Comparison of ENCODE assay signal across 8 cellular contexts in genomic region chr9:128275198-128276007, GRCh38. TPM values are rescaled to one million over a fixed set of nuclear protein-coding genes. Genes with fewer than 3 reads are reported as not detected.
DNase-seq lines count a peak whose midpoint lies in the region; ATAC-seq, FAIRE-seq and TF ChIP-seq lines count a peak whose summit lies in the region.

A gene with protein sequence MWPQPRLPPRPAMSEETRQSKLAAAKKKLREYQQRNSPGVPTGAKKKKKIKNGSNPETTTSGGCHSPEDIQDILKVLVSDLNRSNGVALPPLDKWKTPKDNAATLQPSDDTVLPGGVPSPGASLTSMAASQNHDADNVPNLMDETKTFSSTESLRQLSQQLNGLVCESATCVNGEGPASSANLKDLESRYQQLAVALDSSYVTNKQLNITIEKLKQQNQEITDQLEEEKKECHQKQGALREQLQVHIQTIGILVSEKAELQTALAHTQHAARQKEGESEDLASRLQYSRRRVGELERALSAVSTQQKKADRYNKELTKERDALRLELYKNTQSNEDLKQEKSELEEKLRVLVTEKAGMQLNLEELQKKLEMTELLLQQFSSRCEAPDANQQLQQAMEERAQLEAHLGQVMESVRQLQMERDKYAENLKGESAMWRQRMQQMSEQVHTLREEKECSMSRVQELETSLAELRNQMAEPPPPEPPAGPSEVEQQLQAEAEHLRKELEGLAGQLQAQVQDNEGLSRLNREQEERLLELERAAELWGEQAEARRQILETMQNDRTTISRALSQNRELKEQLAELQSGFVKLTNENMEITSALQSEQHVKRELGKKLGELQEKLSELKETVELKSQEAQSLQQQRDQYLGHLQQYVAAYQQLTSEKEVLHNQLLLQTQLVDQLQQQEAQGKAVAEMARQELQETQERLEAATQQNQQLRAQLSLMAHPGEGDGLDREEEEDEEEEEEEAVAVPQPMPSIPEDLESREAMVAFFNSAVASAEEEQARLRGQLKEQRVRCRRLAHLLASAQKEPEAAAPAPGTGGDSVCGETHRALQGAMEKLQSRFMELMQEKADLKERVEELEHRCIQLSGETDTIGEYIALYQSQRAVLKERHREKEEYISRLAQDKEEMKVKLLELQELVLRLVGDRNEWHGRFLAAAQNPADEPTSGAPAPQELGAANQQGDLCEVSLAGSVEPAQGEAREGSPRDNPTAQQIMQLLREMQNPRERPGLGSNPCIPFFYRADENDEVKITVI (minus strand): TSS chr9:128276007. CDS start chr9:128275976, 31 bp downstream.

- TF ChIP-seq RAD21 in HepG2 (CRISPR knock-in tag; IDR thresholded peaks at IDR 0.05) = no peak

- peak; percentile 8 for FAIRE-seq in HepG2 (lab: Jason Lieb, UNC)

- peak within 1 kb of the TSS; percentile 96 for H3K27ac Mint-ChIP-seq in dendritic cell treated with granulocyte-macrophage colony-stimulating factor and Interleukin-4, amounts not matched to agents 40 ng/mL and 50 ng/mL, for 4 days

- H3K79me2 ChIP-seq in PC-9 (ENCODE audit: low read depth) (peaks cover 59% of the 10 kb centered on the region), HepG2 (ENCODE audit: insufficient read depth, low read length) (peaks cover 30% of the 10 kb centered on the region)

- TF ChIP-seq POLR2A in GM18505 (IDR thresholded peaks at IDR 0.05; ENCODE audit: borderline replicate concordance, extremely low read depth, insufficient read depth, insufficient read length) (peak; percentile 48), HepG2 (IDR thresholded peaks at IDR 0.05; ENCODE audit: insufficient read depth in 1 of 2, low read depth in 2 of 2, low read length in 2 of 2) (0 out of 4 replicates have a peak, but pooled peaks of 1 of the 2 experiments have one; percentile 4)

- no peaks in the 10 kb centered on the region for H3K9me2 ChIP-seq in PC-9 (ENCODE audit: insufficient read depth)

- H3K36me3 ChIP-seq in PC-9 (ENCODE audit: low read depth) (peaks cover 18% of the 10 kb centered on the region), HepG2 (replicated peaks in 1 of 2; ENCODE audit: control insufficient read depth in 1 of 2, insufficient read depth in 2 of 2, low read length in 2 of 2) (peaks cover 8 to 27% of the 10 kb centered on the region in 2 experiments; a peak in 3 of 5 replicates)

- peak within 1 kb of the TSS; percentile 96 for H3K4me3 Mint-ChIP-seq in dendritic cell treated with granulocyte-macrophage colony-stimulating factor and Interleukin-4, amounts not matched to agents 40 ng/mL and 50 ng/mL, for 4 days

- H3K27ac ChIP-seq in PC-9 (peak within 1 kb of the TSS; percentile 51; the same call in 1 of the 2 replicates), HepG2 (ENCODE audit: extremely low read length, insufficient read depth, low read length) (peak within 1 kb of the TSS; percentile 85)

- H3K27me3 Mint-ChIP-seq in dendritic cell treated with granulocyte-macrophage colony-stimulating factor and Interleukin-4, amounts not matched to agents 40 ng/mL and 50 ng/mL, for 4 days = no peaks in the 10 kb centered on the region

- H3K4me3 ChIP-seq in AG09309 (ENCODE audit: control insufficient read depth, low read depth, low read length) = peak within 1 kb of the TSS; percentile 76
- H3K4me3 ChIP-seq in PC-9 = peak within 1 kb of the TSS; percentile 65
- H3K4me3 ChIP-seq in HepG2 (replicated peaks in 1 of 3; ENCODE audit: insufficient read depth in 1 of 3, low read depth in 2 of 3, low read length in 3 of 3) = peak within 1 kb of the TSS; percentile 91 to 98 (median 96)

- H3K4me1 ChIP-seq in PC-9 (replicated peaks; ENCODE audit: insufficient read depth) (peaks cover 43% of the 10 kb centered on the region), HepG2 (ENCODE audit: insufficient read depth, low read length) (peaks cover 29% of the 10 kb centered on the region)

- no peaks in the 10 kb centered on the region for H3K27me3 ChIP-seq in PC-9 (ENCODE audit: insufficient read depth, low read depth)
- no peaks in the 10 kb centered on the region; a peak in 1 of 5 replicates for H3K27me3 ChIP-seq in HepG2 (ENCODE audit: control insufficient read depth in 1 of 2, insufficient read depth in 2 of 2, low read length in 2 of 2)

- DNase-seq in AG09309 (ENCODE audit: low read depth) = no peak
- no peak for DNase-seq in PC-9
- DNase-seq in HepG2 (ENCODE audit: low spot score) = peak; percentile 56
- DNase-seq in NCI-H774 (lab: John Stamatoyannopoulos, UW) = no peak

- peak within 1 kb of the TSS; percentile 94 for H3K9ac ChIP-seq in HepG2 (ENCODE audit: insufficient read depth, low read depth, low read length)

- TF ChIP-seq CTCF in AG09309 (IDR thresholded peaks at IDR 0.05; ENCODE audit: control insufficient read depth, insufficient read depth, low read depth, low read length, missing control alignments) (no peak), PC-9 (conservative IDR thresholded peaks at IDR 0.05) (no peak), HepG2 (CRISPR knock-in tag; IDR thresholded peaks at IDR 0.05) (no peak), subcutaneous adipose tissue (IDR thresholded peaks at IDR 0.05; ENCODE audit: low read depth) (no peak)

- BruUV-seq in PC-9 (replicated peaks; lab: Mats Ljungman, UMichigan) (no TSS peak), HepG2 (replicated peaks; lab: Mats Ljungman, UMichigan) (no TSS peak)

- H2AFZ ChIP-seq in PC-9 (peak within 1 kb of the TSS; percentile 84), HepG2 (ENCODE audit: low read length) (peak within 1 kb of the TSS; percentile 28)

- peaks cover 52% of the 10 kb centered on the region for H3K36me3 Mint-ChIP-seq in dendritic cell treated with granulocyte-macrophage colony-stimulating factor and Interleukin-4, amounts not matched to agents 40 ng/mL and 50 ng/mL, for 4 days (ENCODE audit: low read depth)

- peaks cover 30% of the 10 kb centered on the region for H3F3A ChIP-seq in PC-9 (ENCODE audit: insufficient read depth, low read depth)

- peaks cover 6% of the 10 kb centered on the region for H4K20me1 ChIP-seq in PC-9 (ENCODE audit: insufficient read depth)
- 0 out of 2 replicates have a peak, but pooled peaks cover 5% of the 10 kb centered on the region for H4K20me1 ChIP-seq in HepG2 (ENCODE audit: insufficient read depth, low read length)

- H3K4me1 Mint-ChIP-seq in dendritic cell treated with granulocyte-macrophage colony-stimulating factor and Interleukin-4, amounts not matched to agents 40 ng/mL and 50 ng/mL, for 4 days (ENCODE audit: low read depth) = peaks cover 51% of the 10 kb centered on the region

- H3K9me3 ChIP-seq in PC-9 (ENCODE audit: insufficient read depth, low read depth) (no peaks in the 10 kb centered on the region), HepG2 (ENCODE audit: low read length) (no peaks in the 10 kb centered on the region)

- POLR2A ChIA-PET in PC-9 (lab: Charles Lee; ENCODE audit: unreplicated experiment) (interaction anchor here (0.5 to 0.8 kb wide), 9 partner anchors 18 to 983 kb away, joined by 3 to 6 read pairs (median 4); no protein-coding TSS in a partner anchor), HepG2 (lab: Yijun Ruan, JAX) (interaction anchor here (0.7 to 2.1 kb wide), 24 partner anchors 8 to 279 kb away, joined by 3 to 21 read pairs (median 4); partner anchors contain the start of genes BBLN, CERCAM, GLE1 and SPTAN1)

- CTCF ChIA-PET in PC-9 (lab: Charles Lee) (no interaction called here), HepG2 (lab: Yijun Ruan, JAX; ENCODE audit: low intra/inter-chr PET ratio, low total read pairs) (no interaction called here)

- intact Hi-C loops in PC-9 (cut with micrococcal nuclease; ENCODE audit: unreplicated experiment) = loop anchor here (2.0 to 5.0 kb wide), 3 partner anchors 47 to 148 kb away; partner anchors contain the start of genes COQ4, PTGES2, SLC27A4 and TRUB2
- intact Hi-C loops in dendritic cell treated with granulocyte-macrophage colony-stimulating factor and Interleukin-4, amounts not matched to agents 40 ng/mL and 50 ng/mL, for 4 days (cut with micrococcal nuclease) = loop anchor here (1.0 to 10.0 kb wide), 2 partner anchors 47 to 61 kb away; partner anchors contain the start of genes COQ4 and TRUB2
- intact Hi-C loops in HepG2 (cut with micrococcal nuclease; ENCODE audit: unreplicated experiment) = no loop called here

- ATAC-seq in GM18505 (IDR thresholded peaks at IDR 0.05; ENCODE audit: unreplicated experiment) = peak; percentile 48
- ATAC-seq in HG02852 (IDR thresholded peaks at IDR 0.05; ENCODE audit: unreplicated experiment) = peak; percentile 51
- ATAC-seq in HepG2 = peak; percentile 73

- 0 out of 4 replicates have a peak, but pooled peaks of 1 of the 2 experiments have one; percentile 1 for TF ChIP-seq EP300 in HepG2 (IDR thresholded peaks at IDR 0.05; ENCODE audit: low read depth in 2 of 2, low read length in 2 of 2)
- TF ChIP-seq EP300 in HepG2 (CRISPR knock-in tag; IDR thresholded peaks at IDR 0.05; ENCODE audit: borderline replicate concordance) = no peak

- in situ Hi-C loops in HepG2 (cut with HindIII; ENCODE audit: extremely low pct_ligation_motif_present, low pct_unique_long_range_greater_than_20kb) = no loop called here

- WGBS in HepG2 (ENCODE audit: low lambda C conversion rate) = 0% methylated on average over 11 of the region's 57 CpGs

- H3K9me3 Mint-ChIP-seq in dendritic cell treated with granulocyte-macrophage colony-stimulating factor and Interleukin-4, amounts not matched to agents 40 ng/mL and 50 ng/mL, for 4 days = no peaks in the 10 kb centered on the region

- H3K4me2 ChIP-seq in PC-9 (peak within 1 kb of the TSS; percentile 86), HepG2 (ENCODE audit: low read depth, low read length) (peak within 1 kb of the TSS; percentile 93)

RNA-seq across cellular contexts. Expression of the gene that starts here (rescaled TPM):
- 175 and 188 TPM in 2 replicates for total RNA-seq in PC-9 (2021)
- total RNA-seq in HepG2 (2016; rRNA removed; fragmentation: Illumina TruSeq; extraction: Trizol) = 35.4 and 45.8 TPM in 2 replicates
- total RNA-seq in HepG2 (2016; cell fraction: cytosol; rRNA removed; fragmentation: Illumina TruSeq; extraction: Trizol; ENCODE audit: low read depth) = 6.4 and 8.4 TPM in 2 replicates
- 31.1 and 49.9 TPM in 2 replicates for total RNA-seq in HepG2 (2016; cell fraction: insoluble cytoplasmic fraction; rRNA removed; fragmentation: Illumina TruSeq; extraction: Trizol)
- total RNA-seq in HepG2 (2016; cell fraction: membrane; rRNA removed; fragmentation: Illumina TruSeq; extraction: Trizol) = 10.9 and 13.1 TPM in 2 replicates
- 42.8 and 46.0 TPM in 2 replicates for total RNA-seq in HepG2 (2016; cell fraction: nucleus; rRNA removed; fragmentation: Illumina TruSeq; extraction: Trizol)
- 43.0 and 45.3 TPM in 2 replicates for polyA plus RNA-seq in HepG2 (2011; rRNA removed)
- polyA plus RNA-seq in HepG2 (2011; cell fraction: cytosol; rRNA removed) = 21.2 and 23.8 TPM in 2 replicates
- polyA plus RNA-seq in HepG2 (2011; cell fraction: nucleus; rRNA removed) = 61.8 and 75.6 TPM in 2 replicates
- 38.1 and 47.2 TPM in 2 replicates for polyA plus RNA-seq in HepG2 (2012)
- polyA plus RNA-seq in HepG2 (2016; cell fraction: cytosol; fragmentation: Illumina TruSeq; extraction: Trizol; ENCODE audit: low read depth) = 2.0 and 2.7 TPM in 2 replicates
- polyA plus RNA-seq in HepG2 (2016; cell fraction: insoluble cytoplasmic fraction; fragmentation: Illumina TruSeq; extraction: Trizol; ENCODE audit: low read depth) = 30.5 and 39.7 TPM in 2 replicates
- 4.6 and 5.4 TPM in 2 replicates for polyA plus RNA-seq in HepG2 (2016; cell fraction: membrane; fragmentation: Illumina TruSeq; extraction: Trizol; ENCODE audit: low read depth)
- 113 and 115 TPM in 2 replicates for polyA plus RNA-seq in HepG2 (2016; cell fraction: nucleus; fragmentation: Illumina TruSeq; extraction: Trizol; ENCODE audit: insufficient read depth, low read depth)
- polyA minus RNA-seq in HepG2 (2011; rRNA and poly(A)+ RNA removed; ENCODE audit: low replicate concordance) = 35.4 and 37.7 TPM in 2 replicates
- polyA minus RNA-seq in HepG2 (2011; cell fraction: cytosol; rRNA and poly(A)+ RNA removed) = 20.2 and 23.6 TPM in 2 replicates
- 62.4 and 64.2 TPM in 2 replicates for polyA minus RNA-seq in HepG2 (2011; cell fraction: nucleus; rRNA and poly(A)+ RNA removed)
- 100 to 1,000 TPM in 2 of 4 donors, 10 to 100 TPM in 2; 70.0 to 123 (median 86.2) TPM for total RNA-seq in subcutaneous adipose tissue
